In the genomic region with DNA sequence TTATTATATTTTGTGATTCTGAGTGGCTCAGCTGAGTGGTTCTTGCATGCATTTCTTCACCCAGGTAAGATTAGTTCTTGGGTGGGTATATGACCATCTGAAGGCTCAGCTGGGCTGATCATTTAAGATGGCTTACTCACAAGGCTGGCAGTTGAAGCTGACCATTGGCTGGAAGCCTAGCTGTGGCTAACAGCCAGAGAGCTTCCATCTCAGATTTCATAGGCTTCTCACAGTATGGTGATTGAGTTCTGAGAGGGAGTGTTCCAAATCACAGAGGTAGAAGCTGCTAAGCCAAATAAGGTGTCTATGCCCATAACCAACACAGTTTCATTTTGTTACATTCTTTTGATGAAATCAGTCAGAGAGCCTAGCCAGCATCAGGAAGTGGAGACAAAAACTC, we compare ENCODE assay signal across 13 cellular contexts.
DNase-seq lines count a peak whose midpoint lies in the region; ATAC-seq and TF ChIP-seq lines count a peak whose summit lies in the region.
"Had no signal": no experiment of that assay in that cellular context is flagged by ENCODE, and none has a peak within 500 bp of the region (broad histone marks: within the 10 kb centered on the region; RNA-seq: fewer than 3 reads in every experiment).

No MANE protein-coding gene starts in this region.

- no peak overlapping the region for H3K9ac ChIP-seq in DND-41 (ENCODE audit: low read depth, low read length)

- H3K79me2 ChIP-seq in DND-41 (ENCODE audit: insufficient read depth, low read length) (no peaks in the 10 kb centered on the region), PC-9 (ENCODE audit: low read depth) (peaks cover 16% of the 10 kb centered on the region)

- no peak overlapping the region for H3K27ac ChIP-seq in DND-41 (ENCODE audit: low read length)
- H3K27ac ChIP-seq in PC-9, result peak overlapping the region; percentile 26; the same call in 1 of the 2 replicates
- no peak overlapping the region for H3K27ac ChIP-seq in lower lobe of right lung
- H3K27ac ChIP-seq: cardiac muscle cell had no signal

- H3K4me3 ChIP-seq in DND-41 (ENCODE audit: low read depth in 1 of 2, low read length in 2 of 2), result no peak overlapping the region
- no peak overlapping the region for H3K4me3 ChIP-seq in PC-9
- no peak overlapping the region for H3K4me3 ChIP-seq in lower lobe of right lung
- H3K4me3 ChIP-seq: cardiac muscle cell had no signal

- no peaks in the 10 kb centered on the region for H3K9me2 ChIP-seq in PC-9 (ENCODE audit: insufficient read depth)

- intact Hi-C loops in PC-9 (cut with micrococcal nuclease; ENCODE audit: unreplicated experiment), result no loop called here
- intact Hi-C loops in lower lobe of right lung (cut with DNase I), result no loop called here

- H3K4me2 ChIP-seq in DND-41 (ENCODE audit: insufficient read depth, low read length), result no peak overlapping the region
- no peak overlapping the region for H3K4me2 ChIP-seq in PC-9

- H4K20me1 ChIP-seq in DND-41 (ENCODE audit: insufficient read depth, low read length) (no peaks in the 10 kb centered on the region), PC-9 (ENCODE audit: insufficient read depth) (no peaks in the 10 kb centered on the region)

- ATAC-seq in DND-41 (ENCODE audit: insufficient read depth, low read depth) (no peak), lower lobe of right lung (no peak)

- no TSS peak for BruUV-seq in PC-9 (replicated peaks; lab: Mats Ljungman, UMichigan)

- DNase-seq in DND-41, result no peak
- DNase-seq in NCI-H146 (lab: John Stamatoyannopoulos, UW), result peak; percentile 61
- DNase-seq in PC-9, result peak in 1 of 2 experiments; percentile 46
- peak; percentile 51 for DNase-seq in iPS-NIHi11 (ENCODE audit: low spot score)
- DNase-seq in NCI-H526 (lab: John Stamatoyannopoulos, UW), result no peak
- no peak for DNase-seq in activated effector memory CD4-positive, alpha-beta T cell treated with Interleukin-2 at 50 U/mL for 16 hours
- no peak for DNase-seq in lower lobe of right lung
- no peak for DNase-seq in NCI-H2227 (lab: John Stamatoyannopoulos, UW; ENCODE audit: unreplicated experiment)
- DNase-seq: activated CD4-positive, alpha-beta T cell treated with anti-CD3 and anti-CD28 coated beads for 4 hours; hippocampal formation; midbrain; NCI-H187 treated with DMSO at 0.1 percent for 48 hours had no signal

- TF ChIP-seq CTCF in DND-41 (IDR thresholded peaks at IDR 0.05; ENCODE audit: borderline replicate concordance, extremely low read depth, low read length, poor library complexity, severe bottlenecking) (no peak), PC-9 (conservative IDR thresholded peaks at IDR 0.05) (no peak), lower lobe of right lung (IDR thresholded peaks at IDR 0.05) (no peak)

- H3K4me1 ChIP-seq in DND-41 (ENCODE audit: insufficient read depth, low read length) (peaks cover 11% of the 10 kb centered on the region; the same call in 1 of the 2 replicates), PC-9 (replicated peaks; ENCODE audit: insufficient read depth) (peaks cover 14% of the 10 kb centered on the region), lower lobe of right lung (no peaks in the 10 kb centered on the region)

- H3K27me3 ChIP-seq in DND-41 (ENCODE audit: insufficient read depth, low read length, poor library complexity) (no peaks in the 10 kb centered on the region), PC-9 (ENCODE audit: insufficient read depth, low read depth) (no peaks in the 10 kb centered on the region), lower lobe of right lung (ENCODE audit: low read depth) (no peaks in the 10 kb centered on the region)
- H3K27me3 ChIP-seq: cardiac muscle cell had no signal

- POLR2A ChIA-PET in PC-9 (lab: Charles Lee; ENCODE audit: unreplicated experiment), result no interaction called here

- H2AFZ ChIP-seq in DND-41 (ENCODE audit: low read depth, low read length) (peak overlapping the region; percentile 64), PC-9 (no peak overlapping the region)

- CTCF ChIA-PET in PC-9 (lab: Charles Lee), result no interaction called here

- H3K36me3 ChIP-seq in DND-41 (ENCODE audit: insufficient read depth, low read length) (no peaks in the 10 kb centered on the region), PC-9 (ENCODE audit: low read depth) (no peaks in the 10 kb centered on the region; the same call in 1 of the 2 replicates), lower lobe of right lung (no peaks in the 10 kb centered on the region)
- H3K36me3 ChIP-seq: cardiac muscle cell had no signal

- H3F3A ChIP-seq in PC-9 (ENCODE audit: insufficient read depth, low read depth), result peaks cover 15% of the 10 kb centered on the region; the same call in 1 of the 2 replicates

- H3K9me3 ChIP-seq in DND-41 (ENCODE audit: insufficient read depth, low read length, severe bottlenecking) (no peaks in the 10 kb centered on the region), PC-9 (ENCODE audit: insufficient read depth, low read depth) (peaks cover 12% of the 10 kb centered on the region), lower lobe of right lung (no peaks in the 10 kb centered on the region)

Comparison
In these comparisons a context has a peak if more than half of its experiments do, and no peak if none do; other contexts are left out.
1. DNase-seq: peak in NCI-H146 (single experiment) and iPS-NIHi11 (single experiment); none in DND-41 (single experiment), NCI-H526 (0 of 2), activated effector memory CD4-positive, alpha-beta T cell treated with Interleukin-2 at 50 U/mL for 16 hours (single experiment), lower lobe of right lung (single experiment) and NCI-H2227 (single experiment).